Comparison of ENCODE assay signal across 11 cellular contexts in genomic region chr9:78707481-78707977, GRCh38.
DNase-seq lines count a peak whose midpoint lies in the region; ATAC-seq, FAIRE-seq and TF ChIP-seq lines count a peak whose summit lies in the region.
"Had no signal": no experiment of that assay in that cellular context is flagged by ENCODE, and none has a peak within 500 bp of the region (broad histone marks: within the 10 kb centered on the region; RNA-seq: fewer than 3 reads in every experiment).

No MANE protein-coding gene starts in this region.

- no peaks in the 10 kb centered on the region for H3K36me3 Mint-ChIP-seq in MCF 10A (ENCODE audit: insufficient read depth, unreplicated experiment)
- H3K36me3 Mint-ChIP-seq in CD4-positive, alpha-beta memory T cell = no peaks in the 10 kb centered on the region

- H3K27ac ChIP-seq in breast epithelium (no peak overlapping the region), SK-N-SH (ENCODE audit: low read depth in 2 of 2, low read length in 1 of 2) (peak overlapping the region; percentile 79 to 88), kidney (ENCODE audit: low read depth in 2 of 2, low read length in 2 of 2) (no peak overlapping the region)
- no peak overlapping the region for H3K27ac ChIP-seq in CD4-positive, alpha-beta memory T cell (ENCODE audit: low read depth, low read length)

- no peaks in the 10 kb centered on the region for H3K36me3 ChIP-seq in breast epithelium
- no peaks in the 10 kb centered on the region for H3K36me3 ChIP-seq in SK-N-SH (replicated peaks in 1 of 2; ENCODE audit: control insufficient read depth in 1 of 2, insufficient read depth in 2 of 2, low read length in 1 of 2)
- H3K36me3 ChIP-seq in kidney (ENCODE audit: control insufficient read depth in 1 of 2, insufficient read depth in 2 of 2, low read length in 2 of 2) = no peaks in the 10 kb centered on the region
- H3K36me3 ChIP-seq in CD4-positive, alpha-beta memory T cell (ENCODE audit: insufficient read depth, low read length) = no peaks in the 10 kb centered on the region

- peak overlapping the region; percentile 46; the same call in 1 of the 2 replicates for H3K9ac ChIP-seq in SK-N-SH
- H3K9ac ChIP-seq in kidney (ENCODE audit: low read length in 2 of 2) = no peak overlapping the region

- H3K79me2 ChIP-seq in SK-N-SH (ENCODE audit: insufficient read depth) = no peaks in the 10 kb centered on the region

- no peaks in the 10 kb centered on the region for H3K27me3 Mint-ChIP-seq in MCF 10A (ENCODE audit: insufficient read depth, unreplicated experiment)
- no peaks in the 10 kb centered on the region for H3K27me3 Mint-ChIP-seq in CD4-positive, alpha-beta memory T cell

- H4K20me1 ChIP-seq in SK-N-SH (ENCODE audit: insufficient read depth) = no peaks in the 10 kb centered on the region

- CTCF ChIA-PET in MCF 10A (lab: Yijun Ruan, JAX) (no interaction called here), SK-N-SH (lab: Yijun Ruan, JAX) (interaction anchor here (0.6 to 0.7 kb wide), 2 partner anchors 9 to 12 kb away, joined by 3 to 4 read pairs; no protein-coding TSS in a partner anchor)
- CTCF ChIA-PET in CD4-positive, alpha-beta memory T cell (lab: Charles Lee; ENCODE audit: partially characterized antibody) = no interaction called here

- no peak for DNase-seq in MCF 10A (ENCODE audit: unreplicated experiment)
- no peak for DNase-seq in breast epithelium (ENCODE audit: low spot score in 2 of 2)
- no peak for DNase-seq in SK-N-SH
- no peak for DNase-seq in kidney
- no peak for DNase-seq in CD4-positive, alpha-beta memory T cell
- no peak for DNase-seq in NCI-H1694 treated with DMSO at 0.1 percent for 48 hours (lab: John Stamatoyannopoulos, UW)
- DNase-seq in lower leg skin (ENCODE audit: low spot score in 2 of 2) = no peak
- DNase-seq: NCI-H526 treated with DMSO at 0.1 percent for 48 hours had no signal

- ATAC-seq in HG03135 (IDR thresholded peaks at IDR 0.05; ENCODE audit: unreplicated experiment) = peak; percentile 92

- intact Hi-C loops in MCF 10A (cut with micrococcal nuclease) (no loop called here), breast epithelium (cut with DNase I; ENCODE audit: low total_unique reads) (no loop called here), kidney (cut with DNase I) (no loop called here), lower leg skin (cut with DNase I; ENCODE audit: low total_unique reads) (no loop called here)
- intact Hi-C loops in CD4-positive, alpha-beta memory T cell (cut with micrococcal nuclease) = no loop called here

- TF ChIP-seq EP300 in SK-N-SH (IDR thresholded peaks at IDR 0.05; ENCODE audit: borderline replicate concordance in 1 of 2, low read depth in 1 of 2, low read length in 1 of 2) = peak; percentile 11 to 71; a peak in 2 of 4 replicates

- POLR2A ChIA-PET in MCF 10A (lab: Yijun Ruan, JAX) (no interaction called here), SK-N-SH (lab: Yijun Ruan, JAX) (no interaction called here)
- POLR2A ChIA-PET in CD4-positive, alpha-beta memory T cell (lab: Charles Lee; ENCODE audit: partially characterized antibody) = no interaction called here

- H2AFZ ChIP-seq in SK-N-SH (ENCODE audit: low read depth) = peak overlapping the region; percentile 44; the same call in 1 of the 2 replicates

- H3K9me3 Mint-ChIP-seq in MCF 10A (ENCODE audit: unreplicated experiment) = no peaks in the 10 kb centered on the region
- H3K9me3 Mint-ChIP-seq in CD4-positive, alpha-beta memory T cell = peaks cover 0 to 10% (median 2%) of the 10 kb centered on the region in 8 donors

- no TSS peak for BruUV-seq in MCF 10A (replicated peaks; lab: Mats Ljungman, UMichigan)

- H3K4me1 ChIP-seq in breast epithelium (no peaks in the 10 kb centered on the region), SK-N-SH (ENCODE audit: control insufficient read depth in 1 of 2, insufficient read depth in 2 of 2, low read depth in 1 of 2, low read length in 1 of 2) (peaks cover 0 to 9% of the 10 kb centered on the region in 2 experiments; a peak in 2 of 4 replicates), kidney (ENCODE audit: control insufficient read depth in 1 of 2, insufficient read depth in 1 of 2, low read depth in 1 of 2, low read length in 2 of 2) (no peaks in the 10 kb centered on the region)
- H3K4me1 ChIP-seq in CD4-positive, alpha-beta memory T cell (ENCODE audit: insufficient read depth, low read length) = no peaks in the 10 kb centered on the region

- H3K4me3 ChIP-seq in breast epithelium (no peak overlapping the region), SK-N-SH (ENCODE audit: low read depth in 2 of 2, low read length in 1 of 2) (no peak overlapping the region), kidney (ENCODE audit: low read length in 2 of 2) (no peak overlapping the region), lower leg skin (ENCODE audit: low read depth, poor library complexity, severe bottlenecking) (no peak overlapping the region)
- no peak overlapping the region for H3K4me3 ChIP-seq in CD4-positive, alpha-beta memory T cell (ENCODE audit: low read length in 2 of 2)

- no peak overlapping the region for H3K4me3 Mint-ChIP-seq in MCF 10A (ENCODE audit: unreplicated experiment)
- H3K4me3 Mint-ChIP-seq in CD4-positive, alpha-beta memory T cell = no peak overlapping the region

- no peaks in the 10 kb centered on the region for H3K9me2 ChIP-seq in SK-N-SH

- no peak for TF ChIP-seq POLR2A in breast epithelium (IDR thresholded peaks at IDR 0.05)
- TF ChIP-seq POLR2A in lower leg skin (IDR thresholded peaks at IDR 0.05) = no peak

- no peak for TF ChIP-seq RAD21 in SK-N-SH (IDR thresholded peaks at IDR 0.05; ENCODE audit: low read length)

- H3K27me3 ChIP-seq in breast epithelium (no peaks in the 10 kb centered on the region), SK-N-SH (ENCODE audit: insufficient read depth) (no peaks in the 10 kb centered on the region)
- no peaks in the 10 kb centered on the region for H3K27me3 ChIP-seq in CD4-positive, alpha-beta memory T cell (ENCODE audit: insufficient read depth, low read length)

- no peaks in the 10 kb centered on the region for H3K9me3 ChIP-seq in breast epithelium
- H3K9me3 ChIP-seq in SK-N-SH = no peaks in the 10 kb centered on the region
- no peaks in the 10 kb centered on the region for H3K9me3 ChIP-seq in kidney (ENCODE audit: control insufficient read depth in 1 of 2, low read length in 2 of 2)
- no peaks in the 10 kb centered on the region for H3K9me3 ChIP-seq in CD4-positive, alpha-beta memory T cell (ENCODE audit: control insufficient read depth in 1 of 2, low read length in 2 of 2)

- H3F3A ChIP-seq in SK-N-SH (replicated peaks; ENCODE audit: insufficient read depth) = peaks cover 29% of the 10 kb centered on the region

- H3K4me1 Mint-ChIP-seq in MCF 10A (ENCODE audit: insufficient read depth, unreplicated experiment) = peaks cover 6% of the 10 kb centered on the region
- no peaks in the 10 kb centered on the region for H3K4me1 Mint-ChIP-seq in CD4-positive, alpha-beta memory T cell

- 3% methylated on average over 1 of the region's 1 CpG for WGBS in SK-N-SH (ENCODE audit: low lambda C conversion rate)
- 29 to 36% methylated on average over 1 of the region's 1 CpG for WGBS in lower leg skin, 2 donors

- TF ChIP-seq CTCF in MCF 10A (IDR thresholded peaks at IDR 0.05; ENCODE audit: unreplicated experiment) (no peak), breast epithelium (IDR thresholded peaks at IDR 0.05) (no peak), SK-N-SH (IDR thresholded peaks at IDR 0.05) (no peak), kidney (IDR thresholded peaks at IDR 0.05; ENCODE audit: borderline replicate concordance, extremely low read depth, insufficient read depth) (no peak), lower leg skin (IDR thresholded peaks at IDR 0.05) (no peak)

- FAIRE-seq in kidney (lab: Jason Lieb, UNC) = no peak
- FAIRE-seq: A204.1, colon had no signal

- H3K27ac Mint-ChIP-seq in MCF 10A (ENCODE audit: low read depth, unreplicated experiment) = peak overlapping the region; percentile 30
- H3K27ac Mint-ChIP-seq in CD4-positive, alpha-beta memory T cell = no peak overlapping the region

- peak overlapping the region; percentile 32; the same call in 1 of the 2 replicates for H3K4me2 ChIP-seq in SK-N-SH

TF ChIP-seq in SK-N-SH, 30 proteins besides CTCF, POLR2A, EP300 and RAD21 (continues in another document):
- peak; percentile 83 for TF ChIP-seq TEAD4 (IDR thresholded peaks at IDR 0.05; ENCODE audit: borderline replicate concordance, insufficient read depth)
- peak; percentile 81 for TF ChIP-seq MEF2A (IDR thresholded peaks at IDR 0.05; ENCODE audit: borderline replicate concordance, low read depth)
- TF ChIP-seq TCF12 (IDR thresholded peaks at IDR 0.05) = peak; percentile 69
- peak; percentile 54; the same call in 1 of the 2 replicates for TF ChIP-seq FOSL2 (IDR thresholded peaks at IDR 0.05; ENCODE audit: borderline replicate concordance, low read depth)
- TF ChIP-seq, protein P1, sequence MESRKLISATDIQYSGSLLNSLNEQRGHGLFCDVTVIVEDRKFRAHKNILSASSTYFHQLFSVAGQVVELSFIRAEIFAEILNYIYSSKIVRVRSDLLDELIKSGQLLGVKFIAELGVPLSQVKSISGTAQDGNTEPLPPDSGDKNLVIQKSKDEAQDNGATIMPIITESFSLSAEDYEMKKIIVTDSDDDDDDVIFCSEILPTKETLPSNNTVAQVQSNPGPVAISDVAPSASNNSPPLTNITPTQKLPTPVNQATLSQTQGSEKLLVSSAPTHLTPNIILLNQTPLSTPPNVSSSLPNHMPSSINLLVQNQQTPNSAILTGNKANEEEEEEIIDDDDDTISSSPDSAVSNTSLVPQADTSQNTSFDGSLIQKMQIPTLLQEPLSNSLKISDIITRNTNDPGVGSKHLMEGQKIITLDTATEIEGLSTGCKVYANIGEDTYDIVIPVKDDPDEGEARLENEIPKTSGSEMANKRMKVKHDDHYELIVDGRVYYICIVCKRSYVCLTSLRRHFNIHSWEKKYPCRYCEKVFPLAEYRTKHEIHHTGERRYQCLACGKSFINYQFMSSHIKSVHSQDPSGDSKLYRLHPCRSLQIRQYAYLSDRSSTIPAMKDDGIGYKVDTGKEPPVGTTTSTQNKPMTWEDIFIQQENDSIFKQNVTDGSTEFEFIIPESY (IDR thresholded peaks at IDR 0.05; ENCODE audit: borderline replicate concordance, low read depth) = no peak
- no peak for TF ChIP-seq YY1 (IDR thresholded peaks at IDR 0.05; ENCODE audit: low read depth)
- peak; percentile 59; the same call in 1 of the 2 replicates for TF ChIP-seq JUND (IDR thresholded peaks at IDR 0.05)
- peak; percentile 47; the same call in 1 of the 2 replicates for TF ChIP-seq POLR2AphosphoS5 (IDR thresholded peaks at IDR 0.05; ENCODE audit: low read depth, low read length)
- TF ChIP-seq PBX3 (IDR thresholded peaks at IDR 0.05) = peak; percentile 31; the same call in 1 of the 2 replicates

Comparison
In these comparisons a context has a peak if more than half of its experiments do, and no peak if none do; other contexts are left out.
1. H3K27ac ChIP-seq: peak in SK-N-SH (2 of 2); none in breast epithelium (0 of 2), kidney (0 of 2) and CD4-positive, alpha-beta memory T cell (single experiment).